Comparison of ENCODE assay signal across 11 cellular contexts in the genomic region with DNA sequence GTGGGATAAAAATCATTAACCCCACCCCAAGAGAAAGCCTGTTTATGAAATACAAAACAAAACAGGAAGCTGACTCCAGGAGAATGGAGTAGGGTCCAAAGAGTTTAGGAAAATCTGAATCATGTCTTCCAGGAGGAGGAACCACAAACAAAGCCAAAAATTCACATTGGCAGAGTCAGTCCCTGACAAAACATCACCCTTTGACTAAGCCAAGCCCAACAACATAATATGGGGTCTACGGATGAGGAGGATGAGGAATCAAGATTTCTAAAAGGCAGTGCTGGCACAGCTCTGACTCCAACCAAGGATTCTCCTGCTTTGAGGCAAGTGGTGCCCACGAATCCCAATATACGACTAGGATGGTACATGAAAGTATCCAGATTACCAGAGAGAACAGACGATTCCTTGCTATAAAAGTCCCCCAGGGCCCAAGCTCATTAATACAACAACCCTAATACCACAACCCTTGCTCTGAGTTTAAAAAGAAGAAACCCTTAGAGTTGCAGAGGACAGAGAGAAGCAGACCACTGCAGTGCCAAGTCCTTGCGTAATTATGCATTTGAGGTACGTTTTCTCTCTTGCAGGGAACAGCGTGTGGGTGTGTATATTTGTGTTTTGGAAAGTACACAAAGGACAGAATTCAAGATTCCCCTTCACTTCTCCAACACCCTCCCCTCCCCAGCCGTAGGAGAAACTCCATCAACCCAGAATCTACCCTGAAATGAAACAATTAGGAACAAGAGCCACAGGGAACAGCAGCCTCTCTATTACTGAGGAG. TPM values are rescaled to one million over a fixed set of nuclear protein-coding genes. Genes with fewer than 3 reads are reported as not detected.
DNase-seq lines count a peak whose midpoint lies in the region; ATAC-seq and TF ChIP-seq lines count a peak whose summit lies in the region.
"Had no signal": no experiment of that assay in that cellular context is flagged by ENCODE, and none has a peak within 500 bp of the region (broad histone marks: within the 10 kb centered on the region; RNA-seq: fewer than 3 reads in every experiment).

No MANE protein-coding gene starts in this region.

- H3K36me3 ChIP-seq in upper lobe of left lung, result no peaks in the 10 kb centered on the region

- H3K27ac Mint-ChIP-seq in activated T-cell treated with anti-CD3 and anti-CD28 coated beads, Interleukin-2, amount 50 U/mL, for 24 hours, result peak overlapping the region; percentile 61
- no peak overlapping the region for H3K27ac Mint-ChIP-seq in endothelial cell (ENCODE audit: unreplicated experiment)

- H3K9me3 ChIP-seq in upper lobe of left lung, result no peaks in the 10 kb centered on the region

- H3K27ac ChIP-seq in upper lobe of left lung, result peak overlapping the region; percentile 19 to 80 (median 68)
- H3K27ac ChIP-seq: foreskin keratinocyte had no signal

- H3K4me3 Mint-ChIP-seq in activated T-cell treated with anti-CD3 and anti-CD28 coated beads, Interleukin-2, amount 50 U/mL, for 24 hours, result no peak overlapping the region
- peak overlapping the region; percentile 34 for H3K4me3 Mint-ChIP-seq in endothelial cell (ENCODE audit: unreplicated experiment)

- H3K27me3 ChIP-seq in upper lobe of left lung, result no peaks in the 10 kb centered on the region
- H3K27me3 ChIP-seq: foreskin keratinocyte had no signal

- no peaks in the 10 kb centered on the region for H3K9me3 Mint-ChIP-seq in activated T-cell treated with anti-CD3 and anti-CD28 coated beads, Interleukin-2, amount 50 U/mL, for 24 hours
- H3K9me3 Mint-ChIP-seq in endothelial cell (ENCODE audit: unreplicated experiment), result no peaks in the 10 kb centered on the region

- TF ChIP-seq POLR2A in upper lobe of left lung (IDR thresholded peaks at IDR 0.05), result no peak

- WGBS in upper lobe of left lung, 2 donors, result 56 to 74% methylated on average over 8 of the region's 8 CpGs

- peaks cover 90% of the 10 kb centered on the region for H3K36me3 Mint-ChIP-seq in activated T-cell treated with anti-CD3 and anti-CD28 coated beads, Interleukin-2, amount 50 U/mL, for 24 hours (ENCODE audit: low read depth)
- peaks cover 72% of the 10 kb centered on the region for H3K36me3 Mint-ChIP-seq in endothelial cell (ENCODE audit: low read depth, unreplicated experiment)

- H3K4me1 ChIP-seq in upper lobe of left lung, result peaks cover 42 to 57% (median 46%) of the 10 kb centered on the region in 4 donors

- DNase-seq in activated T-cell treated with anti-CD3 and anti-CD28 coated beads, Interleukin-2, amount 50 U/mL, for 24 hours, result no peak
- no peak for DNase-seq in activated T-cell treated with anti-CD3 and anti-CD28 coated beads, Interleukin-2, amount 50 U/mL, for 48 hours
- no peak for DNase-seq in endothelial cell (ENCODE audit: low spot score)
- DNase-seq in myocyte (ENCODE audit: low read depth), result peak; percentile 60
- no peak for DNase-seq in upper lobe of left lung
- DNase-seq in SIG-M5 treated with dmso at 0.1 percent for 504 hours (lab: John Stamatoyannopoulos, UW; ENCODE audit: unreplicated experiment), result no peak
- no peak for DNase-seq in COR-L47 (lab: John Stamatoyannopoulos, UW)
- DNase-seq in mesenteric fat pad (ENCODE audit: low spot score), result no peak
- DNase-seq: foreskin keratinocyte, NCI-H1417 treated with DMSO at 0.1 percent for 48 hours, occipital lobe had no signal

- peaks cover 77% of the 10 kb centered on the region for H3K4me1 Mint-ChIP-seq in activated T-cell treated with anti-CD3 and anti-CD28 coated beads, Interleukin-2, amount 50 U/mL, for 24 hours (ENCODE audit: low read depth)
- peaks cover 35% of the 10 kb centered on the region for H3K4me1 Mint-ChIP-seq in endothelial cell (ENCODE audit: unreplicated experiment)

- peak in 1 of 2 donors; percentile 75 for ATAC-seq in upper lobe of left lung (ENCODE audit: low FRiP score in 2 of 2)
- ATAC-seq: foreskin keratinocyte had no signal

- TF ChIP-seq CTCF in endothelial cell (IDR thresholded peaks at IDR 0.05; ENCODE audit: unreplicated experiment) (no peak), upper lobe of left lung (IDR thresholded peaks at IDR 0.05) (no peak)

- TF ChIP-seq EP300 in upper lobe of left lung (IDR thresholded peaks at IDR 0.05), result no peak

- H3K4me3 ChIP-seq in upper lobe of left lung, result no peak overlapping the region

- no peaks in the 10 kb centered on the region for H3K27me3 Mint-ChIP-seq in activated T-cell treated with anti-CD3 and anti-CD28 coated beads, Interleukin-2, amount 50 U/mL, for 24 hours
- peaks cover 8% of the 10 kb centered on the region for H3K27me3 Mint-ChIP-seq in endothelial cell (ENCODE audit: unreplicated experiment)

RNA-seq across cellular contexts. Expression of a gene that starts 23.5 kb away (rescaled TPM):
- total RNA-seq in endothelial cell (ENCODE audit: unreplicated experiment) (202 TPM), myocyte (129 and 174 TPM in 2 replicates), upper lobe of left lung (100 to 1,000 TPM in 2 of 6 donors, 10 to 100 TPM in 4; 40.6 to 132 (median 57.8) TPM), mesenteric fat pad (68.7 TPM)
- 75.2 TPM for polyA plus RNA-seq in myocyte (2012)
